In genomic region chr15:90934256-90934948, GRCh38 we compare ENCODE assay signal across 1 cellular context.
TF ChIP-seq lines count a peak whose summit lies in the region.

No MANE protein-coding gene starts in this region.

TF ChIP-seq in K562, 482 proteins besides CTCF, POLR2A, EP300 and RAD21 (continues in another document):
- no peak for TF ChIP-seq ZNF589 (CRISPR knock-in tag; IDR thresholded peaks at IDR 0.05; ENCODE audit: low read depth)
- 0 out of 2 replicates have a peak, but pooled peaks have one; percentile 15 for TF ChIP-seq ZNF76 (CRISPR knock-in tag; IDR thresholded peaks at IDR 0.05; ENCODE audit: borderline replicate concordance)
- TF ChIP-seq TFAP4 (CRISPR knock-in tag; IDR thresholded peaks at IDR 0.05; ENCODE audit: borderline replicate concordance), result peak; percentile 48; the same call in 1 of the 2 replicates
- TF ChIP-seq GATAD2A (IDR thresholded peaks at IDR 0.05), result peak; percentile 57; the same call in 1 of the 2 replicates
- TF ChIP-seq FOXP1 (CRISPR knock-in tag; IDR thresholded peaks at IDR 0.05), result peak; percentile 94
- 0 out of 4 replicates have a peak, but pooled peaks of 1 of the 2 experiments have one; percentile 14 for TF ChIP-seq FOXA3 (CRISPR knock-in tag; conservative IDR thresholded peaks at IDR 0.05 in 1 of 2, IDR thresholded peaks at IDR 0.05 in 1 of 2)
- 0 out of 4 replicates have a peak, but pooled peaks of 1 of the 2 experiments have one; percentile 26 for TF ChIP-seq ZMIZ1 (IDR thresholded peaks at IDR 0.05; ENCODE audit: low read depth in 2 of 2, low read length in 2 of 2)
- TF ChIP-seq PHB (CRISPR knock-in tag; IDR thresholded peaks at IDR 0.05), result no peak
- TF ChIP-seq PHF21A (IDR thresholded peaks at IDR 0.05; ENCODE audit: borderline replicate concordance, low read depth), result peak; percentile 28; the same call in 1 of the 2 replicates
- 0 out of 2 replicates have a peak, but pooled peaks have one; percentile 7 for TF ChIP-seq USF1 (CRISPR knock-in tag; IDR thresholded peaks at IDR 0.05)
- peak in 1 of 2 experiments; percentile 73; a peak in 1 of 4 replicates for TF ChIP-seq RCOR1 (IDR thresholded peaks at IDR 0.05; ENCODE audit: borderline replicate concordance in 1 of 2, low read depth in 2 of 2, low read length in 2 of 2)
- no peak for TF ChIP-seq ZNF197 (CRISPR knock-in tag; IDR thresholded peaks at IDR 0.05; ENCODE audit: low read depth)
- TF ChIP-seq PKNOX1 (IDR thresholded peaks at IDR 0.05), result peak; percentile 55; the same call in 1 of the 2 replicates
- 0 out of 2 replicates have a peak, but pooled peaks have one; percentile 18 for TF ChIP-seq ETS1 (conservative IDR thresholded peaks at IDR 0.05; ENCODE audit: control insufficient read depth, low read depth, low read length)
- TF ChIP-seq PRDM10 (IDR thresholded peaks at IDR 0.05; ENCODE audit: partially characterized antibody), result peak; percentile 31
- TF ChIP-seq SMAD3 (CRISPR knock-in tag; conservative IDR thresholded peaks at IDR 0.05), result 0 out of 2 replicates have a peak, but pooled peaks have one; percentile 19
- TF ChIP-seq DMBX1 (CRISPR knock-in tag; IDR thresholded peaks at IDR 0.05; ENCODE audit: borderline replicate concordance), result no peak
- TF ChIP-seq BHLHE40 (IDR thresholded peaks at IDR 0.05; ENCODE audit: low read length), result 0 out of 2 replicates have a peak, but pooled peaks have one; percentile 58
- TF ChIP-seq SMARCA4 (IDR thresholded peaks at IDR 0.05), result 0 out of 2 replicates have a peak, but pooled peaks have one; percentile 9
- TF ChIP-seq MYNN (IDR thresholded peaks at IDR 0.05), result no peak
- TF ChIP-seq MYNN (CRISPR knock-in tag; IDR thresholded peaks at IDR 0.05), result no peak
- peak; percentile 94 for TF ChIP-seq ZNF766 (CRISPR knock-in tag; conservative IDR thresholded peaks at IDR 0.05)
- TF ChIP-seq SRF (CRISPR knock-in tag; IDR thresholded peaks at IDR 0.05), result 0 out of 4 replicates have a peak, but pooled peaks of 1 of the 2 experiments have one; percentile 31
- TF ChIP-seq ZNF384 (IDR thresholded peaks at IDR 0.05; ENCODE audit: low read depth, low read length), result peak; percentile 29; the same call in 1 of the 2 replicates
- no peak for TF ChIP-seq ADNP (tag; IDR thresholded peaks at IDR 0.05)
- TF ChIP-seq XRCC5 (IDR thresholded peaks at IDR 0.05; ENCODE audit: low read depth, low read length), result peak; percentile 73; the same call in 1 of the 2 replicates
- TF ChIP-seq CTBP1 (IDR thresholded peaks at IDR 0.05; ENCODE audit: borderline replicate concordance), result peak; percentile 72; the same call in 1 of the 2 replicates
- TF ChIP-seq ZEB2 (IDR thresholded peaks at IDR 0.05), result peak; percentile 62; the same call in 1 of the 2 replicates
- no peak for TF ChIP-seq ATF3 (IDR thresholded peaks at IDR 0.05)
- peak; percentile 17; the same call in 1 of the 2 replicates for TF ChIP-seq ATF3 (CRISPR knock-in tag; conservative IDR thresholded peaks at IDR 0.05)
- peak; percentile 27; the same call in 1 of the 2 replicates for TF ChIP-seq HCFC1 (IDR thresholded peaks at IDR 0.05; ENCODE audit: low read depth, low read length)
- TF ChIP-seq CREM (IDR thresholded peaks at IDR 0.05; ENCODE audit: low read depth), result peak; percentile 32; the same call in 1 of the 2 replicates
- TF ChIP-seq EP400 (IDR thresholded peaks at IDR 0.05), result 0 out of 2 replicates have a peak, but pooled peaks have one; percentile 1
- peak; percentile 26; the same call in 1 of the 2 replicates for TF ChIP-seq ZNF143 (CRISPR knock-in tag; IDR thresholded peaks at IDR 0.05)
- TF ChIP-seq ZNF592 (IDR thresholded peaks at IDR 0.05), result 0 out of 2 replicates have a peak, but pooled peaks have one; percentile 49
- 0 out of 2 replicates have a peak, but pooled peaks have one; percentile 46 for TF ChIP-seq CC2D1A (IDR thresholded peaks at IDR 0.05)
- peak; percentile 52 for TF ChIP-seq DEAF1 (CRISPR knock-in tag; IDR thresholded peaks at IDR 0.05)
- 0 out of 4 replicates have a peak, but pooled peaks of 1 of the 2 experiments have one; percentile 34 for TF ChIP-seq NONO (IDR thresholded peaks at IDR 0.05; ENCODE audit: low read depth in 2 of 2, low read length in 1 of 2)
- TF ChIP-seq JUND (IDR thresholded peaks at IDR 0.05; ENCODE audit: borderline replicate concordance, low read depth, low read length), result peak; percentile 42; the same call in 1 of the 2 replicates
- TF ChIP-seq JUND (tag; IDR thresholded peaks at IDR 0.05; ENCODE audit: borderline replicate concordance, low read depth, low read length), result peak; percentile 28; the same call in 1 of the 3 replicates
- TF ChIP-seq KDM1A (IDR thresholded peaks at IDR 0.05), result 0 out of 4 replicates have a peak, but pooled peaks of 1 of the 2 experiments have one; percentile 23
- peak; percentile 61 for TF ChIP-seq SMC3 (conservative IDR thresholded peaks at IDR 0.05; ENCODE audit: insufficient read depth, low read depth, low read length)
- no peak for TF ChIP-seq NFE2L1 (tag; IDR thresholded peaks at IDR 0.05; ENCODE audit: borderline replicate concordance, low read depth)
